In genomic region chr10:131220601-131221171, GRCh38 we compare ENCODE assay signal across 22 cellular contexts.
DNase-seq lines count a peak whose midpoint lies in the region; ATAC-seq, FAIRE-seq and TF ChIP-seq lines count a peak whose summit lies in the region.
"Had no signal": no experiment of that assay in that cellular context is flagged by ENCODE, and none has a peak within 500 bp of the region (broad histone marks: within the 10 kb centered on the region; RNA-seq: fewer than 3 reads in every experiment).

No MANE protein-coding gene starts in this region.

- H3K27me3 ChIP-seq in left lung (peaks cover 0 to 32% of the 10 kb centered on the region in 2 donors), osteoblast (ENCODE audit: insufficient read depth, low read length) (no peaks in the 10 kb centered on the region)

- no peak overlapping the region for H2AFZ ChIP-seq in osteoblast (ENCODE audit: low read length)

- TF ChIP-seq CTCF in left lung (IDR thresholded peaks at IDR 0.05) (no peak), osteoblast (IDR thresholded peaks at IDR 0.05; ENCODE audit: extremely low read depth, low read depth, low read length) (no peak)

- ATAC-seq in left cardiac atrium (no peak), Right ventricle myocardium inferior (no peak), left lung (no peak), GM18498 (IDR thresholded peaks at IDR 0.05; ENCODE audit: unreplicated experiment) (no peak), HG02981 (IDR thresholded peaks at IDR 0.05; ENCODE audit: unreplicated experiment) (no peak)

- DNase-seq in left cardiac atrium = peak; percentile 8
- no peak for DNase-seq in Right ventricle myocardium inferior (ENCODE audit: missing footprints)
- DNase-seq in left lung = peak; percentile 27 to 60
- DNase-seq in osteoblast (ENCODE audit: insufficient read length, low spot score, missing footprints) = peak; percentile 57
- no peak for DNase-seq in GM12892 (ENCODE audit: insufficient read length)
- DNase-seq: C1 segment of cervical spinal cord; Calu3; CD4-positive, alpha-beta memory T cell; COR-L47; DMS53; DMS79 treated with DMSO at 0.1 percent for 48 hours; GF-D8; GOT3; HFFc6 had no signal

- no peak overlapping the region for H3K4me2 ChIP-seq in osteoblast (ENCODE audit: insufficient read depth, low read length)

- no peak overlapping the region for H3K27ac ChIP-seq in left lung
- H3K27ac ChIP-seq in osteoblast (ENCODE audit: low read depth, low read length) = no peak overlapping the region
- H3K27ac ChIP-seq: 22Rv1 had no signal

- no peak for TF ChIP-seq POLR2A in GM12892 (IDR thresholded peaks at IDR 0.05; ENCODE audit: low read depth, low read length)

- H3K4me3 ChIP-seq in left lung (no peak overlapping the region), osteoblast (ENCODE audit: insufficient read depth, low read length) (no peak overlapping the region)
- H3K4me3 ChIP-seq: HAP-1 had no signal

- no peak for FAIRE-seq in GM12892 (lab: Jason Lieb, UNC)
- FAIRE-seq: A204.1, GM12891, GM19239, H54 had no signal

- intact Hi-C loops in left cardiac atrium (cut with DNase I) = no loop called here
- intact Hi-C loops in Right ventricle myocardium inferior (cut with DNase I) = no loop called here
- intact Hi-C loops in left lung (cut with DNase I) = no loop called here

- no peaks in the 10 kb centered on the region for H3K9me3 ChIP-seq in left lung
- H3K9me3 ChIP-seq in osteoblast (ENCODE audit: low read depth, low read length) = peaks cover 3% of the 10 kb centered on the region
- H3K9me3 ChIP-seq: HAP-1 had no signal

- H3K36me3 ChIP-seq in left lung (no peaks in the 10 kb centered on the region), osteoblast (ENCODE audit: insufficient read depth, low read length) (no peaks in the 10 kb centered on the region)
- H3K36me3 ChIP-seq: HAP-1 had no signal

- H3K79me2 ChIP-seq in osteoblast (ENCODE audit: insufficient read depth, low read length) = no peaks in the 10 kb centered on the region

- no peaks in the 10 kb centered on the region for H3K4me1 ChIP-seq in left lung
- no peaks in the 10 kb centered on the region for H3K4me1 ChIP-seq in osteoblast (ENCODE audit: insufficient read depth, low read length)
- H3K4me1 ChIP-seq: HAP-1 had no signal

- no peaks in the 10 kb centered on the region for H4K20me1 ChIP-seq in osteoblast (ENCODE audit: insufficient read depth, low read length)

Comparison
In these comparisons a context has a peak if more than half of its experiments do, and no peak if none do; other contexts are left out.
1. DNase-seq: peak in left cardiac atrium (single experiment), left lung (2 of 2) and osteoblast (single experiment); none in Right ventricle myocardium inferior (single experiment) and GM12892 (single experiment).